Comparison of ENCODE assay signal across 8 cellular contexts in the genomic region with DNA sequence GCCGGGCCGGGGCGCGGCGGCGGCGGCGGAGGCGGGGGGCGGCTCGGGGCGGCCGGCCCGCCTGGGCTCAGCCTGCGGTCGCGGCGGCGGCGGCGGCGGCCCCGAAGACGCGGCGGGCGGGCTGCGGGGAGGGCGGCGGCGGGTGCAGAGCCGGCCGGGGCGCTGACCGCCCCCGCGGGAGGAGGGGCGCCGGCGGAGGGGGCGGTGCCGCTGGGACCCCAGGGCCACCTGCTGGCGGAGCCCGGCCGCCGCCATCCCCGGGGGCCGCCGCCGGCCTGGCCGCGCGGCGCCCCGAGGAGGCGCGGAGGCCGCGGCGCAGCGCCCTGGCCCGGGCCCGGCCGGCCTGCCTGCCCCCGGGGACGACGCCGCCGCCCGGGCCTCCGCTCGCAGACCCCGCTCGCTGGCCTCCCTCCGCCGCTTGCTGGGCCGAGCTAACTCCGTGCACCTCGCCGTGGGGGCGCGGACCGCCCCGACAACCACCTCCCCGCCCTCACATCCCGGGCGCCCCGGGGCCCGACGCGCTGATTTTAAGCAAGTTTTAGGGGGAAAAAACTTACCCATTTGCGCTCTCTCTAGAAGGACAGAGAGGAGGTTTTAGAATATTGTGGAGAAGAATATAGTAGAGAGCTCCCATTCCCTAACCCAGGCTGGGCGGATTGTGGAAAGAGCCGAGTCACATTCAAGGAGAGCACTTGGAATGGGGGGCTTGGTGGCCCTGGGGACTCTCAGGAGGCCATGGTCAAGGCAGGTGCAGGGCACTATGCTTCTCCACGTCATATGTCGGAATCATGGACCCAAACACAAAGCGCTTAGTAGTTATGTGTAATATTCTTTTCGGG. TPM values are rescaled to one million over a fixed set of nuclear protein-coding genes. Genes with fewer than 3 reads are reported as not detected.
DNase-seq lines count a peak whose midpoint lies in the region; ATAC-seq and TF ChIP-seq lines count a peak whose summit lies in the region.

A gene with protein sequence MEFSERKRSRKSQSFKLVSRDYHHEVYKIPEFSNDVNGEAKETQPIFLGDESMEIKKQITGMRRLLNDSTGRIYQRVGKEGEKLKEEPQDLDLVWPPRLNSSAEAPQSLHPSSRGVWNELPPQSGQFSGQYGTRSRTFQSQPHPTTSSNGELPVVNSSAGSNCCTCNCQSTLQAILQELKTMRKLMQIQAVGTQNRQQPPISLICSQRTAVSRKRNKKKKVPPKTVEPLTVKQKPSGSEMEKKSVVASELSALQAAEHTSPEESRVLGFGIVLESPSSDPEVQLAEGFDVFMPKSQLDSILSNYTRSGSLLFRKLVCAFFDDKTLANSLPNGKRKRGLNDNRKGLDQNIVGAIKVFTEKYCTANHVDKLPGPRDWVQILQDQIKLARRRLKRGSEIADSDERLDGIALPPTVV (minus strand): TSS at position 140 of the 839 bp plus-strand sequence. CDS start 481 bp downstream, outside the sequence.

- H3K9me3 Mint-ChIP-seq in naive B cell, result peaks cover 0 to 2% (median 0%) of the 10 kb centered on the region in 7 donors

- peaks cover 7% of the 10 kb centered on the region for H3K36me3 Mint-ChIP-seq in T-helper 17 cell (ENCODE audit: low read depth)
- peaks cover 0 to 10% of the 10 kb centered on the region in 2 donors for H3K36me3 Mint-ChIP-seq in naive B cell

- H3K4me3 ChIP-seq in fibroblast of lung (replicated peaks in 1 of 4; ENCODE audit: control extremely low read depth in 1 of 4, insufficient read depth in 1 of 4, low read depth in 3 of 4, low read length in 4 of 4), result peak within 1 kb of the TSS; percentile 43 to 65 (median 62)

- no peak within 1 kb of the TSS for H3K27ac Mint-ChIP-seq in T-helper 17 cell
- H3K27ac Mint-ChIP-seq in naive B cell, result peak within 1 kb of the TSS in 2 of 6 donors; percentile 48 to 55

- H3K9me3 ChIP-seq in T-helper 17 cell (ENCODE audit: control insufficient read depth, low read length, poor library complexity, severe bottlenecking) (no peaks in the 10 kb centered on the region), fibroblast of lung (ENCODE audit: control insufficient read depth, insufficient read depth, low read depth, low read length) (no peaks in the 10 kb centered on the region)

- peak within 1 kb of the TSS; percentile 49 for H3K9ac ChIP-seq in fibroblast of lung (ENCODE audit: insufficient read depth, low read length)

- no peaks in the 10 kb centered on the region for H4K20me1 ChIP-seq in fibroblast of lung (ENCODE audit: control insufficient read depth, extremely low read depth, insufficient read depth, low read length)

- H3K27me3 ChIP-seq in fibroblast of lung (ENCODE audit: control insufficient read depth, insufficient read depth, low read length), result no peaks in the 10 kb centered on the region

- peak within 1 kb of the TSS; percentile 81 for H2AFZ ChIP-seq in fibroblast of lung (ENCODE audit: low read length)

- TF ChIP-seq CTCF in fibroblast of lung (conservative IDR thresholded peaks at IDR 0.05 in 1 of 2, IDR thresholded peaks at IDR 0.05 in 1 of 2; ENCODE audit: low read depth in 1 of 2, low read length in 2 of 2), result no peak

- H3K4me3 Mint-ChIP-seq in T-helper 17 cell, result peak within 1 kb of the TSS; percentile 78
- H3K4me3 Mint-ChIP-seq in naive B cell, result peak within 1 kb of the TSS; percentile 76 to 88 (median 84)

- H3K27me3 Mint-ChIP-seq in T-helper 17 cell (peaks cover 77% of the 10 kb centered on the region), naive B cell (peaks cover 43 to 62% (median 56%) of the 10 kb centered on the region in 3 donors)

- no peaks in the 10 kb centered on the region for H3K79me2 ChIP-seq in fibroblast of lung (ENCODE audit: control insufficient read depth, insufficient read depth, low read length)

- DNase-seq in stimulated activated CD4-positive, alpha-beta T cell treated with anti-CD3 and anti-CD28 coated beads, Interleukin-15, amount 100 ng/mL, for 24 hours, result peak; percentile 48
- DNase-seq in stimulated activated CD4-positive, alpha-beta T cell treated with anti-CD3 and anti-CD28 coated beads, Interleukin-2, amount 100 ng/mL, for 48 hours, result no peak
- DNase-seq in T-helper 17 cell (no peak), fibroblast of lung (ENCODE audit: low read depth in 2 of 2) (peak in 1 of 2 donors; percentile 42), naive B cell (peak; percentile 7), HK-2 (ENCODE audit: unreplicated experiment) (no peak), T-helper 9 cell (no peak)

- no peak within 1 kb of the TSS for H3K27ac ChIP-seq in fibroblast of lung (ENCODE audit: insufficient read depth, low read length)

- no peak for ATAC-seq in T-helper 17 cell
- ATAC-seq in naive B cell (ENCODE audit: low read depth in 2 of 2), result peak; percentile 45 to 61
- ATAC-seq in HG03135 (IDR thresholded peaks at IDR 0.05; ENCODE audit: unreplicated experiment), result no peak

- H3K4me2 ChIP-seq in fibroblast of lung (ENCODE audit: extremely low read depth, insufficient read depth, low read length), result peak within 1 kb of the TSS; percentile 89

- H3K4me1 Mint-ChIP-seq in T-helper 17 cell, result peaks cover 3% of the 10 kb centered on the region
- peaks cover 9 to 13% (median 12%) of the 10 kb centered on the region in 3 donors for H3K4me1 Mint-ChIP-seq in naive B cell

- peaks cover 2% of the 10 kb centered on the region for H3K4me1 ChIP-seq in fibroblast of lung (ENCODE audit: control insufficient read depth, extremely low read depth, insufficient read depth, low read length)

- no peaks in the 10 kb centered on the region for H3K36me3 ChIP-seq in fibroblast of lung (ENCODE audit: control insufficient read depth, insufficient read depth, low read length)

RNA-seq across cellular contexts. Expression of the gene that starts here (rescaled TPM):
- total RNA-seq in T-helper 17 cell (under 1 TPM in 1 of 2 donors, not detected in 1; 0.76 TPM), fibroblast of lung (9.2 and 10.6 TPM in 2 replicates)
- polyA plus RNA-seq in fibroblast of lung (6.2 and 8.0 TPM in 2 replicates), naive B cell (ENCODE audit: low read depth in 6 of 6) (not detected)
- polyA plus RNA-seq in fibroblast of lung (2012), result 4.9 and 6.8 TPM in 2 replicates
- 4.3 and 5.5 TPM in 2 replicates for polyA minus RNA-seq in fibroblast of lung (ENCODE audit: low replicate concordance)

Comparison
In these comparisons a context has a peak if more than half of its experiments do, and no peak if none do; other contexts are left out.
1. Peak in DNase-seq and ATAC-seq in naive B cell; RNA of the gene not detected or under 1 TPM.